9 cellular contexts compared by ENCODE assay signal in genomic region chr16:4376126-4376819, GRCh38. TPM values are rescaled to one million over a fixed set of nuclear protein-coding genes. Genes with fewer than 3 reads are reported as not detected.
DNase-seq lines count a peak whose midpoint lies in the region; ATAC-seq, FAIRE-seq and TF ChIP-seq lines count a peak whose summit lies in the region.
"Had no signal": no experiment of that assay in that cellular context is flagged by ENCODE, and none has a peak within 500 bp of the region (broad histone marks: within the 10 kb centered on the region; RNA-seq: fewer than 3 reads in every experiment).

No MANE protein-coding gene starts in this region.

- intact Hi-C loops in Panc1 (cut with micrococcal nuclease; ENCODE audit: unreplicated experiment) (no loop called here), esophagus squamous epithelium (cut with DNase I) (no loop called here), mucosa of descending colon (cut with DNase I, micrococcal nuclease) (no loop called here)

- H3K4me1 ChIP-seq in Panc1 (ENCODE audit: control insufficient read depth, insufficient read depth, low read length), result peaks cover 77% of the 10 kb centered on the region
- H3K4me1 ChIP-seq in esophagus squamous epithelium, result peaks cover 55 to 92% (median 65%) of the 10 kb centered on the region in 3 donors
- peaks cover 9% of the 10 kb centered on the region for H3K4me1 ChIP-seq in mucosa of descending colon (ENCODE audit: low read depth)

- POLR2A ChIA-PET in Panc1 (lab: Charles Lee) (no interaction called here), GM10248 (lab: Yijun Ruan, JAX) (no interaction called here)

- ATAC-seq in Panc1, result peak; percentile 50
- ATAC-seq in mucosa of descending colon, result peak; percentile 18
- ATAC-seq: activated T-cell treated with anti-CD3 and anti-CD28 coated beads, Interleukin-2, amount 50 U/mL, for 4 hours had no signal

- TF ChIP-seq CTCF in Panc1 (IDR thresholded peaks at IDR 0.05) (no peak), esophagus squamous epithelium (IDR thresholded peaks at IDR 0.05) (no peak), mucosa of descending colon (IDR thresholded peaks at IDR 0.05) (no peak), GM10248 (IDR thresholded peaks at IDR 0.05; ENCODE audit: control extremely low read depth, extremely low read depth, low read depth, missing control alignments) (no peak)

- H3K27ac ChIP-seq in Panc1 (ENCODE audit: low read length), result peak overlapping the region; percentile 82
- H3K27ac ChIP-seq in esophagus squamous epithelium, result peak overlapping the region; percentile 84 to 90 (median 86)
- H3K27ac ChIP-seq: neutrophil had no signal

- no peak for TF ChIP-seq POLR2A in esophagus squamous epithelium (IDR thresholded peaks at IDR 0.05)

- BruUV-seq in Panc1 (replicated peaks; lab: Mats Ljungman, UMichigan), result no TSS peak

- no peak for FAIRE-seq in HTR-8/SVneo (lab: Jason Lieb, UNC)

- H3K9me3 ChIP-seq in Panc1 (ENCODE audit: control insufficient read depth, insufficient read depth, low read depth, low read length) (no peaks in the 10 kb centered on the region), esophagus squamous epithelium (no peaks in the 10 kb centered on the region), mucosa of descending colon (no peaks in the 10 kb centered on the region)
- H3K9me3 ChIP-seq: neutrophil had no signal

- H3K4me3 ChIP-seq in Panc1 (ENCODE audit: low read depth in 2 of 2, low read length in 2 of 2) (peak overlapping the region in 1 of 2 experiments; percentile 8; a peak in 1 of 4 replicates), esophagus squamous epithelium (peak overlapping the region in 3 of 4 donors; percentile 18 to 89 (median 66)), mucosa of descending colon (no peak overlapping the region)

- no peaks in the 10 kb centered on the region for H3K36me3 ChIP-seq in Panc1 (ENCODE audit: control insufficient read depth, insufficient read depth, low read length)
- H3K36me3 ChIP-seq in esophagus squamous epithelium, result peaks cover 0 to 32% (median 0%) of the 10 kb centered on the region in 3 donors
- no peaks in the 10 kb centered on the region for H3K36me3 ChIP-seq in mucosa of descending colon (ENCODE audit: low read depth)

- WGBS in esophagus squamous epithelium, 2 donors, result 63% methylated on average over 3 of the region's 30 CpGs; no CpG with 5 or more reads in 1 of the 2 donors

- CTCF ChIA-PET in Panc1 (lab: Charles Lee) (interaction anchor here (1.4 to 2.5 kb wide), 2 partner anchors 17 to 26 kb away, joined by 4 to 8 read pairs; no protein-coding TSS in a partner anchor), GM10248 (lab: Yijun Ruan, JAX) (interaction anchor here (2.6 kb wide), 1 partner anchor 26 kb away, joined by 14 read pairs; no protein-coding TSS in a partner anchor)

- H3K27me3 ChIP-seq in Panc1 (ENCODE audit: control insufficient read depth, insufficient read depth, low read length) (no peaks in the 10 kb centered on the region), esophagus squamous epithelium (no peaks in the 10 kb centered on the region)

- no peak for DNase-seq in Panc1 (ENCODE audit: low read depth, low spot score)
- DNase-seq in esophagus squamous epithelium (lab: John Stamatoyannopoulos, UW), result no peak
- peak; percentile 55 to 81 (median 76) for DNase-seq in mucosa of descending colon
- DNase-seq in ureter (ENCODE audit: low spot score), result peak; percentile 90
- no peak for DNase-seq in GM10248 (ENCODE audit: extremely low spot score)
- DNase-seq in HTR-8/SVneo (ENCODE audit: insufficient read length, low spot score), result no peak
- no peak for DNase-seq in activated CD8-positive, alpha-beta memory T cell treated with anti-CD3 and anti-CD28 coated beads for 24 hours
- DNase-seq: activated T-cell treated with anti-CD3 and anti-CD28 coated beads, Interleukin-2, amount 50 U/mL, for 4 hours had no signal

- in situ Hi-C loops in Panc1 (cut with HindIII; ENCODE audit: low pct_unique_long_range_greater_than_20kb, low sequenced_read_pairs), result no loop called here

RNA-seq across cellular contexts. Expression of gene VASN, which starts 4.6 kb away (rescaled TPM):
- total RNA-seq in Panc1 (2021; ENCODE audit: unreplicated experiment) (33.5 TPM), esophagus squamous epithelium (10 to 100 TPM in 3 of 4 donors, 1 to 10 TPM in 1; 9.2 to 20.2 (median 14.2) TPM), mucosa of descending colon (1 to 10 TPM in 2 of 3 donors, under 1 TPM in 1; 0.93 to 8.4 (median 5.1) TPM), ureter (13.4 TPM)
- polyA plus RNA-seq in Panc1 (2012; ENCODE audit: insufficient read length), result 34.7 TPM

RNA-seq across cellular contexts. Expression of gene PAM16, which starts 25.2 kb away (rescaled TPM):
- total RNA-seq in Panc1 (2021; ENCODE audit: unreplicated experiment), result 104 TPM
- 105 TPM for polyA plus RNA-seq in Panc1 (2012; ENCODE audit: insufficient read length)
- total RNA-seq in esophagus squamous epithelium, result 10 to 100 TPM; 29.5 to 40.8 (median 33.2) TPM
- 10 to 100 TPM; 31.9 to 35.8 (median 32.6) TPM for total RNA-seq in mucosa of descending colon
- total RNA-seq in ureter, result 58.6 TPM

RNA-seq across cellular contexts. Expression of gene CORO7, which starts 40.1 kb away (rescaled TPM):
- total RNA-seq in Panc1 (2021; ENCODE audit: unreplicated experiment) (37.5 TPM), esophagus squamous epithelium (10 to 100 TPM; 15.8 to 25.9 (median 17.8) TPM), mucosa of descending colon (10 to 100 TPM; 40.0 to 61.2 (median 49.1) TPM), ureter (43.8 TPM)
- polyA plus RNA-seq in Panc1 (2012; ENCODE audit: insufficient read length), result 27.7 TPM

RNA-seq across cellular contexts. Expression of gene DNAJA3, which starts 49.4 kb away (rescaled TPM):
- total RNA-seq in Panc1 (2021; ENCODE audit: unreplicated experiment), result 68.7 TPM
- polyA plus RNA-seq in Panc1 (2012; ENCODE audit: insufficient read length), result 73.2 TPM
- 10 to 100 TPM; 45.2 to 59.1 (median 49.1) TPM for total RNA-seq in esophagus squamous epithelium
- total RNA-seq in mucosa of descending colon, result 10 to 100 TPM; 47.0 to 58.3 (median 54.8) TPM
- total RNA-seq in ureter, result 73.1 TPM

Comparison
In these comparisons a context has a peak if more than half of its experiments do, and no peak if none do; other contexts are left out.
1. DNase-seq: peak in mucosa of descending colon (3 of 3) and ureter (single experiment); none in Panc1 (single experiment), esophagus squamous epithelium (single experiment), GM10248 (single experiment), HTR-8/SVneo (single experiment) and activated CD8-positive, alpha-beta memory T cell treated with anti-CD3 and anti-CD28 coated beads for 24 hours (single experiment).